ENCODE assay signal across 12 cellular contexts in the genomic region with DNA sequence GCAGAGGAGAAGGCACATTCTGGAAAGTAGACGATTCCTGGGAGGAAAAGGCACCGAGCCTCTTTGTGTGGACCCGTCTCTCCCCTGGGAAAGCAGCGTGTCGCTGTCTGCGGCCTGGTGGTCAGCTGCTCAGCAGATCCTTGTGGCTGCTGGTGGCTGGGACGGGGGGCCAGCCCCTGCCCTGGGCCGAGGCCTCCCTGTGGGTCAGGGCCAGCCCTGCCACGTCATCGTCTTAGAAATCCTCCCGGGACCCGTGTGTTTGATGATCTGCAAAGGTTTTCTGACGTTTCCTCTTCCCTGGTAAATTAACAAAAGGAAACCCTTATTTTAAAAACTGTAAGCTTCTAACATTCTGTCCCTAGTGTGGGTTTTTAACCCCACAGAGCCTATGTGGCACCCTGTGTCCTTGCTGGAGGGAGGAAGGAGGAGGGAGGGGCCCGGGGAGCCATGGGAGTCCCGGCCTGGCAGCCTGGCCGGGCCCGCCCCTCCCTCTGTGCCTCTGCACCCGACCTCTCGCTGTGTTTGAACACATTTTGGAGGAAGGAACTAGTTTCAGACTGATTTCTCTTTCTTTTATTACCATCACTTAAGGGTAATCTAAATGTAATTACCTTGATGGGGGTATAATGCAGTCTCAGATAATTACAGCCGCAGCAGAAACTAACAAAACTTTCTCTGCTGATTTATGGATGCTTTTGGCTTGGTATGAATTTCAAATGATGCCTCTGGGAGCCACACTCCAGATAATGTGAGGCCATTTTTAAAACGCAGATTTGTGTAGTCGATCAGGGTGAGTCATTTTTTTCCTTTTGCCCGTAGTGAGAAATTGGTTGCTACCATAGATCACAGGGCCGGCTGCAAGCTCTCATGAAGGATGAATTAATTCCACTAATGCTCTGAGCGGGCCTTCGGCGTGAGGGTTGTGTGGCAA.
DNase-seq lines count a peak whose midpoint lies in the region; TF ChIP-seq lines count a peak whose summit lies in the region.
"Had no signal": no experiment of that assay in that cellular context is flagged by ENCODE, and none has a peak within 500 bp of the region (broad histone marks: within the 10 kb centered on the region; RNA-seq: fewer than 3 reads in every experiment).

No MANE protein-coding gene starts in this region.

- CTCF ChIA-PET in HEK293 (lab: Yijun Ruan, JAX) = no interaction called here

- H3K4me1 ChIP-seq in HEK293 (ENCODE audit: control insufficient read depth, insufficient read depth, low read length) (peaks cover 13% of the 10 kb centered on the region), hepatocyte (ENCODE audit: insufficient read depth) (peaks cover 6% of the 10 kb centered on the region)

- no peaks in the 10 kb centered on the region for H4K20me1 ChIP-seq in hepatocyte (ENCODE audit: insufficient read depth, poor library complexity, severe bottlenecking)

- no peaks in the 10 kb centered on the region for H3K27me3 ChIP-seq in hepatocyte

- H2AFZ ChIP-seq in hepatocyte = no peak overlapping the region

- POLR2A ChIA-PET in HEK293 (lab: Yijun Ruan, JAX) = no interaction called here

- in situ Hi-C loops in astrocyte of the spinal cord (cut with HindIII; ENCODE audit: low sequenced_read_pairs) = no loop called here

- H3K4me3 Mint-ChIP-seq in nephron progenitor cell = no peak overlapping the region
- H3K4me3 Mint-ChIP-seq: activated CD4-positive, alpha-beta T cell treated with anti-CD3 and anti-CD28 coated beads, Interleukin-2, amount 10 ng/mL, durations not matched to agents 7 days and 5 days had no signal

- no peaks in the 10 kb centered on the region for H3K9me3 ChIP-seq in HEK293 (ENCODE audit: control insufficient read depth, insufficient read depth, low read depth, low read length)
- H3K9me3 ChIP-seq in hepatocyte (ENCODE audit: low read depth) = peaks cover under 1% of the 10 kb centered on the region

- H3K9me2 ChIP-seq in hepatocyte (replicated peaks; ENCODE audit: insufficient read depth) = no peaks in the 10 kb centered on the region

- no peak overlapping the region for H3K4me2 ChIP-seq in hepatocyte

- H3K4me1 Mint-ChIP-seq in nephron progenitor cell = peaks cover 31% of the 10 kb centered on the region

- H3K4me3 ChIP-seq in HEK293 (ENCODE audit: low read depth, low read length) = no peak overlapping the region
- H3K4me3 ChIP-seq in astrocyte of the spinal cord (ENCODE audit: low read depth, low read length) = no peak overlapping the region
- H3K4me3 ChIP-seq in hepatocyte = no peak overlapping the region

- WGBS in hepatocyte (ENCODE audit: low lambda C conversion rate, missing lambda C conversion rate) = 74% methylated on average over 27 of the region's 27 CpGs

- no peak overlapping the region for H3K27ac Mint-ChIP-seq in nephron progenitor cell
- H3K27ac Mint-ChIP-seq: activated CD4-positive, alpha-beta T cell treated with anti-CD3 and anti-CD28 coated beads, Interleukin-2, amount 10 ng/mL, durations not matched to agents 7 days and 5 days had no signal

- peaks cover 16% of the 10 kb centered on the region for H3K36me3 Mint-ChIP-seq in nephron progenitor cell (ENCODE audit: low read depth)

- DNase-seq in astrocyte of the spinal cord (ENCODE audit: low read depth, low spot score) = peak; percentile 38
- no peak for DNase-seq in hepatocyte (ENCODE audit: low spot score)
- DNase-seq in stromal cell of bone marrow (ENCODE audit: low read depth) = peak; percentile 33
- no peak for DNase-seq in KG1 (lab: John Stamatoyannopoulos, UW)
- DNase-seq in nephron progenitor cell = no peak
- no peak for DNase-seq in NCI-H446 (lab: John Stamatoyannopoulos, UW)
- DNase-seq in NCI-H187 (lab: John Stamatoyannopoulos, UW) = no peak
- DNase-seq: activated CD4-positive, alpha-beta T cell treated with anti-CD3 and anti-CD28 coated beads, Interleukin-2, amount 10 ng/mL, durations not matched to agents 7 days and 5 days; DMS 273 treated with DMSO at 0.1 percent for 48 hours; GOT3; SIG-M5 had no signal

- TF ChIP-seq CTCF in HEK293 (tag by site-specific recombination; IDR thresholded peaks at IDR 0.05) = no peak
- no peak for TF ChIP-seq CTCF in astrocyte of the spinal cord (IDR thresholded peaks at IDR 0.05; ENCODE audit: low read depth, low read length)
- no peak for TF ChIP-seq CTCF in hepatocyte (IDR thresholded peaks at IDR 0.05; ENCODE audit: poor library complexity)
- TF ChIP-seq CTCF in nephron progenitor cell (IDR thresholded peaks at IDR 0.05) = no peak

- H3K36me3 ChIP-seq in HEK293 (ENCODE audit: control insufficient read depth in 2 of 2, insufficient read depth in 1 of 2, low read length in 2 of 2) = peaks cover 0 to 9% of the 10 kb centered on the region in 2 experiments; a peak in 2 of 3 replicates
- no peaks in the 10 kb centered on the region for H3K36me3 ChIP-seq in hepatocyte (replicated peaks; ENCODE audit: insufficient read depth, low read depth)

- peak overlapping the region; percentile 75 for H3K27ac ChIP-seq in HEK293 (ENCODE audit: extremely low read depth, low read depth, low read length)
- H3K27ac ChIP-seq in hepatocyte = peak overlapping the region; percentile 40

- H3K9me3 Mint-ChIP-seq in nephron progenitor cell = peaks cover 21% of the 10 kb centered on the region

- H3K79me2 ChIP-seq in hepatocyte = no peaks in the 10 kb centered on the region

- H3K27me3 Mint-ChIP-seq in nephron progenitor cell (ENCODE audit: low read depth, poor library complexity) = peaks cover 1% of the 10 kb centered on the region
- H3K27me3 Mint-ChIP-seq: activated CD4-positive, alpha-beta T cell treated with anti-CD3 and anti-CD28 coated beads, Interleukin-2, amount 10 ng/mL, durations not matched to agents 7 days and 5 days had no signal

TF ChIP-seq in HEK293, 187 proteins besides CTCF, POLR2A, EP300 and RAD21 (continues in another document):
- no peak for TF ChIP-seq ZBTB10 (tag by site-specific recombination; IDR thresholded peaks at IDR 0.05)
- TF ChIP-seq ZNF629 (tag by site-specific recombination; IDR thresholded peaks at IDR 0.05) = peak; percentile 91
- TF ChIP-seq ZNF341 (tag by site-specific recombination; IDR thresholded peaks at IDR 0.05; ENCODE audit: low read depth) = 0 out of 2 replicates have a peak, but pooled peaks have one; percentile 45
- no peak for TF ChIP-seq ZNF621 (tag by site-specific recombination; IDR thresholded peaks at IDR 0.05)
- no peak for TF ChIP-seq ZBTB20 (tag by site-specific recombination; IDR thresholded peaks at IDR 0.05)
- no peak for TF ChIP-seq GLI4 (tag by site-specific recombination; IDR thresholded peaks at IDR 0.05)
- TF ChIP-seq ZNF555 (tag by site-specific recombination; conservative IDR thresholded peaks at IDR 0.05) = no peak
- TF ChIP-seq ZNF239 (tag by site-specific recombination; IDR thresholded peaks at IDR 0.05) = no peak
- TF ChIP-seq, protein P1, sequence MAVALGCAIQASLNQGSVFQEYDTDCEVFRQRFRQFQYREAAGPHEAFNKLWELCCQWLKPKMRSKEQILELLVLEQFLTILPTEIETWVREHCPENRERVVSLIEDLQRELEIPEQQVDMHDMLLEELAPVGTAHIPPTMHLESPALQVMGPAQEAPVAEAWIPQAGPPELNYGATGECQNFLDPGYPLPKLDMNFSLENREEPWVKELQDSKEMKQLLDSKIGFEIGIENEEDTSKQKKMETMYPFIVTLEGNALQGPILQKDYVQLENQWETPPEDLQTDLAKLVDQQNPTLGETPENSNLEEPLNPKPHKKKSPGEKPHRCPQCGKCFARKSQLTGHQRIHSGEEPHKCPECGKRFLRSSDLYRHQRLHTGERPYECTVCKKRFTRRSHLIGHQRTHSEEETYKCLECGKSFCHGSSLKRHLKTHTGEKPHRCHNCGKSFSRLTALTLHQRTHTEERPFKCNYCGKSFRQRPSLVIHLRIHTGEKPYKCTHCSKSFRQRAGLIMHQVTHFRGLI (tag by site-specific recombination; IDR thresholded peaks at IDR 0.05) = peak; percentile 20; the same call in 1 of the 2 replicates

Comparison
In these comparisons a context has a peak if more than half of its experiments do, and no peak if none do; other contexts are left out.
1. DNase-seq: peak in astrocyte of the spinal cord (single experiment) and stromal cell of bone marrow (single experiment); none in hepatocyte (single experiment), KG1 (single experiment), nephron progenitor cell (single experiment), NCI-H446 (0 of 2) and NCI-H187 (0 of 2).